Comparison of ENCODE assay signal across 9 cellular contexts in genomic region chr1:35577071-35577998, GRCh38.
DNase-seq lines count a peak whose midpoint lies in the region; ATAC-seq lines count a peak whose summit lies in the region.
"Had no signal": no experiment of that assay in that cellular context is flagged by ENCODE, and none has a peak within 500 bp of the region (broad histone marks: within the 10 kb centered on the region; RNA-seq: fewer than 3 reads in every experiment).

No MANE protein-coding gene starts in this region.

- H3K4me3 Mint-ChIP-seq in activated naive CD4-positive, alpha-beta T cell treated with anti-CD3 and anti-CD28 coated beads, Interleukin-2, amount 50 U/mL, for 24 hours, result peak overlapping the region; percentile 91

- no peaks in the 10 kb centered on the region for H3K9me3 ChIP-seq in iPS-18c (ENCODE audit: control insufficient read depth, insufficient read depth, low read length)

- H3K27me3 Mint-ChIP-seq in activated naive CD4-positive, alpha-beta T cell treated with anti-CD3 and anti-CD28 coated beads, Interleukin-2, amount 50 U/mL, for 24 hours, result peaks cover 3% of the 10 kb centered on the region

- peak overlapping the region; percentile 62 for H3K4me3 ChIP-seq in iPS-18c (ENCODE audit: insufficient read depth, low read depth, low read length)
- H3K4me3 ChIP-seq: SK-N-MC had no signal

- peaks cover 23% of the 10 kb centered on the region for H3K4me1 Mint-ChIP-seq in activated naive CD4-positive, alpha-beta T cell treated with anti-CD3 and anti-CD28 coated beads, Interleukin-2, amount 50 U/mL, for 24 hours

- DNase-seq in NOMO-1 treated with DMSO at 0.1 percent for 48 hours (lab: John Stamatoyannopoulos, UW; ENCODE audit: unreplicated experiment) (peak; percentile 61), DMS 273 (lab: John Stamatoyannopoulos, UW; ENCODE audit: unreplicated experiment) (no peak)
- peak; percentile 58 to 59 for DNase-seq in stimulated activated CD4-positive, alpha-beta T cell treated with anti-CD3 and anti-CD28 coated beads, Interleukin-2, amount 100 ng/mL, for 24 hours

- peak; percentile 84 for ATAC-seq in GM19463 (IDR thresholded peaks at IDR 0.05; ENCODE audit: unreplicated experiment)
- no peak for ATAC-seq in HG02884 (IDR thresholded peaks at IDR 0.05; ENCODE audit: unreplicated experiment)
- no peak for ATAC-seq in GM21515 (IDR thresholded peaks at IDR 0.05; ENCODE audit: unreplicated experiment)

- no peaks in the 10 kb centered on the region for H3K9me3 Mint-ChIP-seq in activated naive CD4-positive, alpha-beta T cell treated with anti-CD3 and anti-CD28 coated beads, Interleukin-2, amount 50 U/mL, for 24 hours

- peak overlapping the region; percentile 32 for H3K27ac Mint-ChIP-seq in activated naive CD4-positive, alpha-beta T cell treated with anti-CD3 and anti-CD28 coated beads, Interleukin-2, amount 50 U/mL, for 24 hours

- H3K36me3 Mint-ChIP-seq in activated naive CD4-positive, alpha-beta T cell treated with anti-CD3 and anti-CD28 coated beads, Interleukin-2, amount 50 U/mL, for 24 hours, result no peaks in the 10 kb centered on the region
